1 cellular context compared by ENCODE assay signal in genomic region chr19:56221442-56221841, GRCh38.
TF ChIP-seq lines count a peak whose summit lies in the region.

No MANE protein-coding gene starts in this region.

TF ChIP-seq in HepG2, 621 proteins besides CTCF, POLR2A, EP300 and RAD21:
- TF ChIP-seq STAG1 (CRISPR knock-in tag; IDR thresholded peaks at IDR 0.05) (peak; percentile 45), CEBPB (IDR thresholded peaks at IDR 0.05; ENCODE audit: borderline replicate concordance, low read depth, low read length) (peak; percentile 42; the same call in 1 of the 2 replicates)
TF ChIP-seq in HepG2: peak in this region for 2; not testable (repeated sequence) for 619.
